Comparison of ENCODE assay signal across 22 cellular contexts in the genomic region with DNA sequence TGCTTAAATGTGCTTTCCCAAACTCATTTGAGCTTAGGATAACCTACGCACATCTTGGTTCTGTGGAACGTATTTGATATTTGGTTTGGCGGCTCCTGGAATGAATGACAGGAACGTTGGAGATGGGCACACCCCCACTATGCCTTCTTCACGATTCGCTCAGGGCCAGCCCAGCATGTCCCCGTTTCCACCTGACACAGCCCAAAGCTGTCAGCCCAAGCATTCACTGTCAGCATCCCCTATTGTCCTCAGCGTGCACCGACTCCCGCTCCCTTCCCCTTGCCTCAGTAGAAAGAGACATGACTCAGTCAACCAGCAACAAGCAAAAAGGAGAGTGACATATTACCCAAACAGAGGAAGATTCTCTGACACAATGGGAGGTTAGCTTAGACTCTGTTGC.
"Had no signal": no experiment of that assay in that cellular context is flagged by ENCODE, and none has a peak within 500 bp of the region (broad histone marks: within the 10 kb centered on the region; RNA-seq: fewer than 3 reads in every experiment).

No MANE protein-coding gene starts in this region.

- H3K4me3 ChIP-seq: neural progenitor cell, pancreas, prostate gland, right lobe of liver, sigmoid colon, stomach, thoracic aorta, thyroid gland, tibial nerve, upper lobe of left lung, vagina had no signal

- H3K4me1 ChIP-seq: neural progenitor cell, pancreas, prostate gland, right lobe of liver, sigmoid colon, stomach, thyroid gland, tibial nerve, upper lobe of left lung, vagina had no signal

- H3K36me3 ChIP-seq: neural progenitor cell, pancreas, prostate gland, right lobe of liver, sigmoid colon, stomach, thoracic aorta, thyroid gland, tibial nerve, upper lobe of left lung, vagina had no signal

- ATAC-seq: naive thymus-derived CD4-positive, alpha-beta T cell; natural killer cell; pancreas; right cardiac atrium; right lobe of liver; stimulated activated naive B cell treated with anti-CD40 and anti-IgM and Interleukin-4, amounts not matched to agents 10 μg/mL and 1 μg/mL and 100 μg/mL, for 72 hours had no signal

- H3K9me3 ChIP-seq: pancreas, prostate gland, right lobe of liver, sigmoid colon, stomach, thoracic aorta, thyroid gland, tibial nerve, upper lobe of left lung, vagina had no signal

- H3K4me2 ChIP-seq: neural progenitor cell had no signal

- H3K27ac ChIP-seq: neural progenitor cell, pancreas, prostate gland, right lobe of liver, sigmoid colon, stomach, thoracic aorta, thyroid gland, tibial nerve, upper lobe of left lung, vagina had no signal

- H3K9ac ChIP-seq: neural progenitor cell had no signal

- DNase-seq: naive thymus-derived CD4-positive, alpha-beta T cell; natural killer cell; pancreas; right cardiac atrium; right lobe of liver; sigmoid colon; small intestine; stimulated activated CD4-positive, alpha-beta T cell treated with anti-CD3 and anti-CD28 coated beads, Interleukin-15, amount 100 ng/mL, for 24 hours; stimulated activated CD4-positive, alpha-beta T cell treated with anti-CD3 and anti-CD28 coated beads, Interleukin-2, amount 100 ng/mL, for 24 hours; stimulated activated CD4-positive, alpha-beta T cell treated with anti-CD3 and anti-CD28 coated beads, Interleukin-2, amount 100 ng/mL, for 48 hours; stimulated activated CD4-positive, alpha-beta T cell treated with anti-CD3 and anti-CD28 coated beads, Interleukin-4, amount 100 ng/mL, for 24 hours; stimulated activated naive B cell treated with anti-CD40 and anti-IgM and Interleukin-4, amounts not matched to agents 10 μg/mL and 1 μg/mL and 100 μg/mL, for 72 hours; stimulated activated naive CD4-positive, alpha-beta T cell treated with Interleukin-2 at 50 U/mL for 16 hours; stomach; thyroid gland; trophoblast cell; upper lobe of left lung had no signal

- H3K27me3 ChIP-seq: neural progenitor cell, right lobe of liver, thyroid gland, tibial nerve, upper lobe of left lung, vagina had no signal
